Comparison of ENCODE assay signal across 25 cellular contexts in genomic region chr7:67348171-67348570, GRCh38.
"Had no signal": no experiment of that assay in that cellular context is flagged by ENCODE, and none has a peak within 500 bp of the region (broad histone marks: within the 10 kb centered on the region; RNA-seq: fewer than 3 reads in every experiment).

No MANE protein-coding gene starts in this region.

- H3K9me3 Mint-ChIP-seq: nephron; stimulated activated effector memory CD8-positive, alpha-beta T cell treated with anti-CD3 and anti-CD28 coated beads, Interleukin-12 subunit alpha, Interleukin-12 subunit beta, amount 100 ng/mL, for 72 hours had no signal

- H3K9ac ChIP-seq: neural progenitor cell had no signal

- ATAC-seq: left ventricle myocardium superior; lower lobe of right lung; mucosa of descending colon; right lobe of liver; stimulated activated effector memory CD8-positive, alpha-beta T cell treated with anti-CD3 and anti-CD28 coated beads, Interleukin-12 subunit alpha, Interleukin-12 subunit beta, amount 100 ng/mL, for 72 hours had no signal

- H3K36me3 ChIP-seq: lower lobe of right lung, neural progenitor cell, ovary, right lobe of liver, upper lobe of left lung, uterus had no signal

- H3K27ac ChIP-seq: lower lobe of right lung, neural progenitor cell, ovary, right lobe of liver, stomach, testis, tibial artery, upper lobe of left lung, uterus had no signal

- H3K4me1 ChIP-seq: lower lobe of right lung, neural progenitor cell, right lobe of liver, stomach, testis, tibial artery, upper lobe of left lung, uterus had no signal

- H3K4me1 Mint-ChIP-seq: memory B cell; neural progenitor cell; stimulated activated effector memory CD8-positive, alpha-beta T cell treated with anti-CD3 and anti-CD28 coated beads, Interleukin-12 subunit alpha, Interleukin-12 subunit beta, amount 100 ng/mL, for 72 hours had no signal

- H3K27ac Mint-ChIP-seq: dendritic cell treated with granulocyte-macrophage colony-stimulating factor and Interleukin-4, amounts not matched to agents 40 ng/mL and 50 ng/mL, for 4 days; memory B cell; mesothelial cell of epicardium; naive B cell; nephron; neural progenitor cell; stimulated activated effector memory CD8-positive, alpha-beta T cell treated with anti-CD3 and anti-CD28 coated beads, Interleukin-12 subunit alpha, Interleukin-12 subunit beta, amount 100 ng/mL, for 72 hours had no signal

- H3K9me3 ChIP-seq: lower lobe of right lung, mucosa of descending colon, ovary, right lobe of liver, testis, uterus had no signal

- H3K27me3 ChIP-seq: neural progenitor cell, ovary, right lobe of liver, stomach, testis, tibial artery, upper lobe of left lung, uterus had no signal

- H3K27me3 Mint-ChIP-seq: dendritic cell treated with granulocyte-macrophage colony-stimulating factor and Interleukin-4, amounts not matched to agents 40 ng/mL and 50 ng/mL, for 4 days; memory B cell; naive B cell had no signal

- H3K4me3 Mint-ChIP-seq: dendritic cell treated with granulocyte-macrophage colony-stimulating factor and Interleukin-4, amounts not matched to agents 40 ng/mL and 50 ng/mL, for 4 days; memory B cell; mesothelial cell of epicardium; naive B cell; nephron; neural progenitor cell; stimulated activated effector memory CD8-positive, alpha-beta T cell treated with anti-CD3 and anti-CD28 coated beads, Interleukin-12 subunit alpha, Interleukin-12 subunit beta, amount 100 ng/mL, for 72 hours had no signal

- H3K36me3 Mint-ChIP-seq: neural progenitor cell; stimulated activated effector memory CD8-positive, alpha-beta T cell treated with anti-CD3 and anti-CD28 coated beads, Interleukin-12 subunit alpha, Interleukin-12 subunit beta, amount 100 ng/mL, for 72 hours had no signal

- H3K4me3 ChIP-seq: lower lobe of right lung, mucosa of descending colon, neural progenitor cell, ovary, right lobe of liver, stomach, testis, tibial artery, upper lobe of left lung, uterus had no signal

- DNase-seq: cerebellar nuclear complex; effector CD8-positive, alpha-beta T cell; erythroblast; left ventricle myocardium superior; lower lobe of right lung; mucosa of descending colon; naive B cell; nucleus accumbens; ovary; retina; stimulated activated CD4-positive, alpha-beta T cell treated with anti-CD3 and anti-CD28 coated beads, Interleukin-2, amount 100 ng/mL, for 24 hours; stimulated activated CD4-positive, alpha-beta T cell treated with anti-CD3 and anti-CD28 coated beads, Interleukin-4, amount 100 ng/mL, for 24 hours; stimulated activated naive CD4-positive, alpha-beta T cell treated with Interleukin-2 at 50 U/mL for 16 hours; stomach; testis; tibial artery; upper lobe of left lung; uterus had no signal
